Comparison of ENCODE assay signal across 9 cellular contexts in genomic region chrX:10156199-10157031, GRCh38. TPM values are rescaled to one million over a fixed set of nuclear protein-coding genes. Genes with fewer than 3 reads are reported as not detected.
DNase-seq lines count a peak whose midpoint lies in the region; ATAC-seq and TF ChIP-seq lines count a peak whose summit lies in the region.
"Had no signal": no experiment of that assay in that cellular context is flagged by ENCODE, and none has a peak within 500 bp of the region (broad histone marks: within the 10 kb centered on the region; RNA-seq: fewer than 3 reads in every experiment).

CLCN4 (plus strand) TSS chrX:10156975; CDS start chrX:10185033, 28,058 bp downstream.

- H3K27ac Mint-ChIP-seq in activated CD8-positive, alpha-beta T cell treated with anti-CD3 and anti-CD28 coated beads for 36 hours = no peak within 1 kb of the TSS
- H3K27ac Mint-ChIP-seq in activated CD8-positive, alpha-beta T cell treated with anti-CD3 and anti-CD28 coated beads, Interleukin-2, amount 10 ng/mL, durations not matched to agents 7 days and 5 days = no peak within 1 kb of the TSS
- H3K27ac Mint-ChIP-seq in mesothelial cell of epicardium = peak within 1 kb of the TSS; percentile 60
- H3K27ac Mint-ChIP-seq in type B pancreatic cell = peak within 1 kb of the TSS; percentile 66
- H3K27ac Mint-ChIP-seq in activated CD4-positive, alpha-beta T cell treated with anti-CD3 and anti-CD28 coated beads, Interleukin-2, amount 10 ng/mL, durations not matched to agents 7 days and 5 days = no peak within 1 kb of the TSS

- H3K36me3 Mint-ChIP-seq in activated CD8-positive, alpha-beta T cell treated with anti-CD3 and anti-CD28 coated beads for 36 hours (ENCODE audit: low read depth) = no peaks in the 10 kb centered on the region
- H3K36me3 Mint-ChIP-seq in activated CD8-positive, alpha-beta T cell treated with anti-CD3 and anti-CD28 coated beads, Interleukin-2, amount 10 ng/mL, durations not matched to agents 7 days and 5 days (ENCODE audit: low read depth) = no peaks in the 10 kb centered on the region
- H3K36me3 Mint-ChIP-seq in mesothelial cell of epicardium (no peaks in the 10 kb centered on the region), type B pancreatic cell (no peaks in the 10 kb centered on the region)
- no peaks in the 10 kb centered on the region for H3K36me3 Mint-ChIP-seq in activated CD4-positive, alpha-beta T cell treated with anti-CD3 and anti-CD28 coated beads, Interleukin-2, amount 10 ng/mL, durations not matched to agents 7 days and 5 days (ENCODE audit: low read depth)

- H3K4me3 Mint-ChIP-seq in activated CD8-positive, alpha-beta T cell treated with anti-CD3 and anti-CD28 coated beads for 36 hours = no peak within 1 kb of the TSS
- no peak within 1 kb of the TSS for H3K4me3 Mint-ChIP-seq in activated CD8-positive, alpha-beta T cell treated with anti-CD3 and anti-CD28 coated beads, Interleukin-2, amount 10 ng/mL, durations not matched to agents 7 days and 5 days
- H3K4me3 Mint-ChIP-seq in mesothelial cell of epicardium (peak within 1 kb of the TSS; percentile 56), type B pancreatic cell (peak within 1 kb of the TSS; percentile 77)
- no peak within 1 kb of the TSS for H3K4me3 Mint-ChIP-seq in activated CD4-positive, alpha-beta T cell treated with anti-CD3 and anti-CD28 coated beads, Interleukin-2, amount 10 ng/mL, durations not matched to agents 7 days and 5 days

- in situ Hi-C loops in SK-MEL-5 (cut with HindIII; ENCODE audit: low pct_unique_long_range_greater_than_20kb, low sequenced_read_pairs) = no loop called here

- TF ChIP-seq POLR2A in erythroblast (IDR thresholded peaks at IDR 0.05; ENCODE audit: low read length) = peak; percentile 78

- no peak for TF ChIP-seq CTCF in activated CD8-positive, alpha-beta T cell treated with anti-CD3 and anti-CD28 coated beads for 36 hours (IDR thresholded peaks at IDR 0.05)
- TF ChIP-seq CTCF in mesothelial cell of epicardium (IDR thresholded peaks at IDR 0.05; ENCODE audit: unreplicated experiment) (no peak), type B pancreatic cell (conservative IDR thresholded peaks at IDR 0.05) (no peak)

- H3K9me3 Mint-ChIP-seq in activated CD8-positive, alpha-beta T cell treated with anti-CD3 and anti-CD28 coated beads for 36 hours = no peaks in the 10 kb centered on the region
- no peaks in the 10 kb centered on the region for H3K9me3 Mint-ChIP-seq in activated CD8-positive, alpha-beta T cell treated with anti-CD3 and anti-CD28 coated beads, Interleukin-2, amount 10 ng/mL, durations not matched to agents 7 days and 5 days (ENCODE audit: insufficient read depth)
- H3K9me3 Mint-ChIP-seq in mesothelial cell of epicardium = peaks cover 8% of the 10 kb centered on the region
- no peaks in the 10 kb centered on the region for H3K9me3 Mint-ChIP-seq in type B pancreatic cell
- H3K9me3 Mint-ChIP-seq in activated CD4-positive, alpha-beta T cell treated with anti-CD3 and anti-CD28 coated beads, Interleukin-2, amount 10 ng/mL, durations not matched to agents 7 days and 5 days = no peaks in the 10 kb centered on the region

- POLR2A ChIA-PET in activated CD8-positive, alpha-beta T cell treated with anti-CD3 and anti-CD28 coated beads for 36 hours (lab: Charles Lee) = no interaction called here
- POLR2A ChIA-PET in activated CD8-positive, alpha-beta T cell treated with anti-CD3 and anti-CD28 coated beads, Interleukin-2, amount 10 ng/mL, durations not matched to agents 7 days and 5 days (lab: Charles Lee) = no interaction called here
- POLR2A ChIA-PET in activated CD4-positive, alpha-beta T cell treated with anti-CD3 and anti-CD28 coated beads, Interleukin-2, amount 10 ng/mL, durations not matched to agents 7 days and 5 days (lab: Charles Lee) = no interaction called here

- peak; percentile 6 for DNase-seq in activated CD8-positive, alpha-beta T cell treated with anti-CD3 and anti-CD28 coated beads for 36 hours
- DNase-seq in activated CD8-positive, alpha-beta T cell treated with anti-CD3 and anti-CD28 coated beads, Interleukin-2, amount 10 ng/mL, durations not matched to agents 7 days and 5 days = no peak
- peak; percentile 3 for DNase-seq in HT-29 (ENCODE audit: low spot score)
- DNase-seq in SK-MEL-5 (ENCODE audit: low read depth, low spot score) = peak; percentile 6
- peak; percentile 77 to 79 for DNase-seq in erythroblast (lab: John Stamatoyannopoulos, UW)
- DNase-seq in mesothelial cell of epicardium (ENCODE audit: low spot score in 2 of 2, unreplicated experiment in 2 of 2) = no peak
- DNase-seq in type B pancreatic cell (ENCODE audit: extremely low spot score, unreplicated experiment) = no peak
- no peak for DNase-seq in activated CD4-positive, alpha-beta T cell treated with anti-CD3 and anti-CD28 coated beads, Interleukin-2, amount 10 ng/mL, durations not matched to agents 7 days and 5 days
- DNase-seq: DND-41 had no signal

- intact Hi-C loops in activated CD8-positive, alpha-beta T cell treated with anti-CD3 and anti-CD28 coated beads for 36 hours (cut with micrococcal nuclease) = no loop called here

- ATAC-seq in activated CD8-positive, alpha-beta T cell treated with anti-CD3 and anti-CD28 coated beads for 36 hours = peak; percentile 10
- ATAC-seq in activated CD8-positive, alpha-beta T cell treated with anti-CD3 and anti-CD28 coated beads, Interleukin-2, amount 10 ng/mL, durations not matched to agents 7 days and 5 days = no peak

- CTCF ChIA-PET in activated CD8-positive, alpha-beta T cell treated with anti-CD3 and anti-CD28 coated beads for 36 hours (lab: Charles Lee) = no interaction called here
- CTCF ChIA-PET in activated CD8-positive, alpha-beta T cell treated with anti-CD3 and anti-CD28 coated beads, Interleukin-2, amount 10 ng/mL, durations not matched to agents 7 days and 5 days (lab: Charles Lee) = interaction anchor here (1.3 kb wide), 1 partner anchor 37 kb away, joined by 4 read pairs; no protein-coding TSS in a partner anchor
- CTCF ChIA-PET in activated CD4-positive, alpha-beta T cell treated with anti-CD3 and anti-CD28 coated beads, Interleukin-2, amount 10 ng/mL, durations not matched to agents 7 days and 5 days (lab: Charles Lee) = no interaction called here

- H3K4me1 Mint-ChIP-seq in activated CD8-positive, alpha-beta T cell treated with anti-CD3 and anti-CD28 coated beads for 36 hours (ENCODE audit: low read depth) = peaks cover 11% of the 10 kb centered on the region
- peaks cover 4% of the 10 kb centered on the region for H3K4me1 Mint-ChIP-seq in activated CD8-positive, alpha-beta T cell treated with anti-CD3 and anti-CD28 coated beads, Interleukin-2, amount 10 ng/mL, durations not matched to agents 7 days and 5 days (ENCODE audit: low read depth)
- H3K4me1 Mint-ChIP-seq in mesothelial cell of epicardium (peaks cover 19% of the 10 kb centered on the region), type B pancreatic cell (ENCODE audit: unreplicated experiment) (peaks cover 7% of the 10 kb centered on the region)
- peaks cover 3% of the 10 kb centered on the region for H3K4me1 Mint-ChIP-seq in activated CD4-positive, alpha-beta T cell treated with anti-CD3 and anti-CD28 coated beads, Interleukin-2, amount 10 ng/mL, durations not matched to agents 7 days and 5 days

- peaks cover 35% of the 10 kb centered on the region for H3K27me3 Mint-ChIP-seq in activated CD8-positive, alpha-beta T cell treated with anti-CD3 and anti-CD28 coated beads for 36 hours
- peaks cover 43% of the 10 kb centered on the region for H3K27me3 Mint-ChIP-seq in activated CD8-positive, alpha-beta T cell treated with anti-CD3 and anti-CD28 coated beads, Interleukin-2, amount 10 ng/mL, durations not matched to agents 7 days and 5 days (ENCODE audit: low read depth)
- H3K27me3 Mint-ChIP-seq in mesothelial cell of epicardium (ENCODE audit: low read depth) (peaks cover 10% of the 10 kb centered on the region), type B pancreatic cell (peaks cover 3% of the 10 kb centered on the region)
- peaks cover 47% of the 10 kb centered on the region for H3K27me3 Mint-ChIP-seq in activated CD4-positive, alpha-beta T cell treated with anti-CD3 and anti-CD28 coated beads, Interleukin-2, amount 10 ng/mL, durations not matched to agents 7 days and 5 days

RNA-seq across cellular contexts. Expression of gene CLCN4, which starts in this region (rescaled TPM):
- total RNA-seq in activated CD8-positive, alpha-beta T cell treated with anti-CD3 and anti-CD28 coated beads for 36 hours = not detected
- not detected for total RNA-seq in activated CD8-positive, alpha-beta T cell treated with anti-CD3 and anti-CD28 coated beads, Interleukin-2, amount 10 ng/mL, durations not matched to agents 7 days and 5 days
- total RNA-seq in HT-29 (2014; rRNA removed; shearing (Covaris generic)) = 0.26 and 0.31 TPM in 2 replicates
- 1.8 and 4.1 TPM in 2 replicates for total RNA-seq in SK-MEL-5 (2014; rRNA removed; shearing (Covaris generic))
- polyA plus RNA-seq in SK-MEL-5 (2015; cell fraction: cytosol; rRNA removed) = 2.1 and 2.7 TPM in 2 replicates
- 0.26 and 0.74 TPM in 2 replicates for polyA plus RNA-seq in SK-MEL-5 (2015; cell fraction: nucleus; rRNA removed)
- total RNA-seq in mesothelial cell of epicardium (5.7 to 8.6 TPM (median 7.0 TPM) in 3 replicates), type B pancreatic cell (ENCODE audit: low replicate concordance) (6.4 and 13.0 TPM in 2 replicates)
- not detected for total RNA-seq in activated CD4-positive, alpha-beta T cell treated with anti-CD3 and anti-CD28 coated beads, Interleukin-2, amount 10 ng/mL, durations not matched to agents 7 days and 5 days

Comparison
In these comparisons a context has a peak if more than half of its experiments do, and no peak if none do; other contexts are left out.
1. Peak in DNase-seq and ATAC-seq in activated CD8-positive, alpha-beta T cell treated with anti-CD3 and anti-CD28 coated beads for 36 hours; RNA of the gene not detected or under 1 TPM.
2. Peak in DNase-seq in HT-29; RNA of the gene not detected or under 1 TPM.
3. DNase-seq: peak in SK-MEL-5 (single experiment) and erythroblast (2 of 2); none in activated CD8-positive, alpha-beta T cell treated with anti-CD3 and anti-CD28 coated beads, Interleukin-2, amount 10 ng/mL, durations not matched to agents 7 days and 5 days (single experiment), mesothelial cell of epicardium (0 of 2), type B pancreatic cell (single experiment) and activated CD4-positive, alpha-beta T cell treated with anti-CD3 and anti-CD28 coated beads, Interleukin-2, amount 10 ng/mL, durations not matched to agents 7 days and 5 days (single experiment).
4. H3K27ac Mint-ChIP-seq: peak in mesothelial cell of epicardium (single experiment) and type B pancreatic cell (single experiment); none in activated CD8-positive, alpha-beta T cell treated with anti-CD3 and anti-CD28 coated beads for 36 hours (single experiment), activated CD8-positive, alpha-beta T cell treated with anti-CD3 and anti-CD28 coated beads, Interleukin-2, amount 10 ng/mL, durations not matched to agents 7 days and 5 days (single experiment) and activated CD4-positive, alpha-beta T cell treated with anti-CD3 and anti-CD28 coated beads, Interleukin-2, amount 10 ng/mL, durations not matched to agents 7 days and 5 days (single experiment).
5. H3K4me3 Mint-ChIP-seq: peak in mesothelial cell of epicardium (single experiment) and type B pancreatic cell (single experiment); none in activated CD8-positive, alpha-beta T cell treated with anti-CD3 and anti-CD28 coated beads for 36 hours (single experiment), activated CD8-positive, alpha-beta T cell treated with anti-CD3 and anti-CD28 coated beads, Interleukin-2, amount 10 ng/mL, durations not matched to agents 7 days and 5 days (single experiment) and activated CD4-positive, alpha-beta T cell treated with anti-CD3 and anti-CD28 coated beads, Interleukin-2, amount 10 ng/mL, durations not matched to agents 7 days and 5 days (single experiment).